Comparison of ENCODE assay signal across 1 cellular context in the genomic region with DNA sequence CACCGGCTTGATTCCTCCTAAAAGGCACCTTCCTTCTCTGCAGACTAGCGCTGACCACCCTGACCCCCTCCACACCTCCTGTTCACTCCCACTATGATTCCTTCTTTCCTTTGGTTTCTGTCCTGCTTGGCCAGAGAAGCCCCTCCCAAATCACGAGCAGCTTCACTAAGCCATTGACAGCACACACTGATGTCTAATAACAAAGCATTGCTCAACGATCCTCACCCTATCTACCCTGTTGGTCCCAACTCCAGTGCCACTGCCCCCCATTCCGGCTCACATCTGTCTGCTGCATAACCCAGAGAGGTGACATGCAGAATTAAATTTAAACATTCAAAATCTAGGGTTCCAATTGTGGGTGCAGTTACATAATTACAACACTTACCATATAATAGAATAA.
TF ChIP-seq lines count a peak whose summit lies in the region.

No MANE protein-coding gene starts in this region.

TF ChIP-seq in GM23338, 12 proteins besides CTCF, POLR2A, EP300 and RAD21 (continued from another document):
- TF ChIP-seq, protein P1, sequence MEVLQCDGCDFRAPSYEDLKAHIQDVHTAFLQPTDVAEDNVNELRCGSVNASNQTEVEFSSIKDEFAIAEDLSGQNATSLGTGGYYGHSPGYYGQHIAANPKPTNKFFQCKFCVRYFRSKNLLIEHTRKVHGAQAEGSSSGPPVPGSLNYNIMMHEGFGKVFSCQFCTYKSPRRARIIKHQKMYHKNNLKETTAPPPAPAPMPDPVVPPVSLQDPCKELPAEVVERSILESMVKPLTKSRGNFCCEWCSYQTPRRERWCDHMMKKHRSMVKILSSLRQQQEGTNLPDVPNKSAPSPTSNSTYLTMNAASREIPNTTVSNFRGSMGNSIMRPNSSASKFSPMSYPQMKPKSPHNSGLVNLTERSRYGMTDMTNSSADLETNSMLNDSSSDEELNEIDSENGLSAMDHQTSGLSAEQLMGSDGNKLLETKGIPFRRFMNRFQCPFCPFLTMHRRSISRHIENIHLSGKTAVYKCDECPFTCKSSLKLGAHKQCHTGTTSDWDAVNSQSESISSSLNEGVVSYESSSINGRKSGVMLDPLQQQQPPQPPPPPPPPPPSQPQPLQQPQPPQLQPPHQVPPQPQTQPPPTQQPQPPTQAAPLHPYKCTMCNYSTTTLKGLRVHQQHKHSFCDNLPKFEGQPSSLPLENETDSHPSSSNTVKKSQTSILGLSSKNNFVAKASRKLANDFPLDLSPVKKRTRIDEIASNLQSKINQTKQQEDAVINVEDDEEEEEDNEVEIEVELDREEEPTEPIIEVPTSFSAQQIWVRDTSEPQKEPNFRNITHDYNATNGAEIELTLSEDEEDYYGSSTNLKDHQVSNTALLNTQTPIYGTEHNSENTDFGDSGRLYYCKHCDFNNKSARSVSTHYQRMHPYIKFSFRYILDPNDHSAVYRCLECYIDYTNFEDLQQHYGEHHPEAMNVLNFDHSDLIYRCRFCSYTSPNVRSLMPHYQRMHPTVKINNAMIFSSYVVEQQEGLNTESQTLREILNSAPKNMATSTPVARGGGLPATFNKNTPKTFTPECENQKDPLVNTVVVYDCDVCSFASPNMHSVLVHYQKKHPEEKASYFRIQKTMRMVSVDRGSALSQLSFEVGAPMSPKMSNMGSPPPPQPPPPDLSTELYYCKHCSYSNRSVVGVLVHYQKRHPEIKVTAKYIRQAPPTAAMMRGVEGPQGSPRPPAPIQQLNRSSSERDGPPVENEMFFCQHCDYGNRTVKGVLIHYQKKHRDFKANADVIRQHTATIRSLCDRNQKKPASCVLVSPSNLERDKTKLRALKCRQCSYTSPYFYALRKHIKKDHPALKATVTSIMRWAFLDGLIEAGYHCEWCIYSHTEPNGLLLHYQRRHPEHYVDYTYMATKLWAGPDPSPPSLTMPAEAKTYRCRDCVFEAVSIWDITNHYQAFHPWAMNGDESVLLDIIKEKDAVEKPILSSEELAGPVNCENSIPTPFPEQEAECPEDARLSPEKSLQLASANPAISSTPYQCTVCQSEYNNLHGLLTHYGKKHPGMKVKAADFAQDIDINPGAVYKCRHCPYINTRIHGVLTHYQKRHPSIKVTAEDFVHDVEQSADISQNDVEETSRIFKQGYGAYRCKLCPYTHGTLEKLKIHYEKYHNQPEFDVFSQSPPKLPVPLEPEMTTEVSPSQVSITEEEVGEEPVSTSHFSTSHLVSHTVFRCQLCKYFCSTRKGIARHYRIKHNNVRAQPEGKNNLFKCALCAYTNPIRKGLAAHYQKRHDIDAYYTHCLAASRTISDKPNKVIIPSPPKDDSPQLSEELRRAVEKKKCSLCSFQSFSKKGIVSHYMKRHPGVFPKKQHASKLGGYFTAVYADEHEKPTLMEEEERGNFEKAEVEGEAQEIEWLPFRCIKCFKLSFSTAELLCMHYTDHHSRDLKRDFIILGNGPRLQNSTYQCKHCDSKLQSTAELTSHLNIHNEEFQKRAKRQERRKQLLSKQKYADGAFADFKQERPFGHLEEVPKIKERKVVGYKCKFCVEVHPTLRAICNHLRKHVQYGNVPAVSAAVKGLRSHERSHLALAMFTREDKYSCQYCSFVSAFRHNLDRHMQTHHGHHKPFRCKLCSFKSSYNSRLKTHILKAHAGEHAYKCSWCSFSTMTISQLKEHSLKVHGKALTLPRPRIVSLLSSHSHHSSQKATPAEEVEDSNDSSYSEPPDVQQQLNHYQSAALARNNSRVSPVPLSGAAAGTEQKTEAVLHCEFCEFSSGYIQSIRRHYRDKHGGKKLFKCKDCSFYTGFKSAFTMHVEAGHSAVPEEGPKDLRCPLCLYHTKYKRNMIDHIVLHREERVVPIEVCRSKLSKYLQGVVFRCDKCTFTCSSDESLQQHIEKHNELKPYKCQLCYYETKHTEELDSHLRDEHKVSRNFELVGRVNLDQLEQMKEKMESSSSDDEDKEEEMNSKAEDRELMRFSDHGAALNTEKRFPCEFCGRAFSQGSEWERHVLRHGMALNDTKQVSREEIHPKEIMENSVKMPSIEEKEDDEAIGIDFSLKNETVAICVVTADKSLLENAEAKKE (CRISPR knock-in tag; IDR thresholded peaks at IDR 0.05) = no peak
- no peak for TF ChIP-seq CREB1 (CRISPR knock-in tag; IDR thresholded peaks at IDR 0.05; ENCODE audit: low read depth)
- no peak for TF ChIP-seq EZH2 (IDR thresholded peaks at IDR 0.05; ENCODE audit: low read depth, unreplicated experiment)
- TF ChIP-seq ETS1 (IDR thresholded peaks at IDR 0.05) = no peak
- TF ChIP-seq ZNF331 (CRISPR knock-in tag; IDR thresholded peaks at IDR 0.05; ENCODE audit: low read depth) = no peak
